In genomic region chr10:101566333-101567164, GRCh38 we compare ENCODE assay signal across 8 cellular contexts. TPM values are rescaled to one million over a fixed set of nuclear protein-coding genes. Genes with fewer than 3 reads are reported as not detected.
A peak's percentile ranks its signal among the peaks of the same experiment; 100 is the strongest.
DNase-seq lines count a peak whose midpoint lies in the region; ATAC-seq and TF ChIP-seq lines count a peak whose summit lies in the region.

No MANE protein-coding gene starts in this region.

- no peak overlapping the region for H3K4me3 ChIP-seq in BLaER1
- H3K4me3 ChIP-seq in HEK293 (ENCODE audit: low read depth, low read length) = no peak overlapping the region

- ATAC-seq in GM19023 (IDR thresholded peaks at IDR 0.05; ENCODE audit: unreplicated experiment) = no peak
- no peak for ATAC-seq in GM19351 (IDR thresholded peaks at IDR 0.05; ENCODE audit: unreplicated experiment)
- ATAC-seq in HG03460 (IDR thresholded peaks at IDR 0.05; ENCODE audit: unreplicated experiment) = no peak

- peak; percentile 58 for DNase-seq in astrocyte of the hippocampus (ENCODE audit: low read depth, low spot score)
- no peak for DNase-seq in mesothelial cell of epicardium (ENCODE audit: low spot score in 2 of 2, unreplicated experiment in 2 of 2)
- DNase-seq in cerebellar cortex (ENCODE audit: low spot score) = no peak

- peaks cover 92% of the 10 kb centered on the region for H3K27me3 Mint-ChIP-seq in mesothelial cell of epicardium (ENCODE audit: low read depth)

- peaks cover 38% of the 10 kb centered on the region for H3K4me1 ChIP-seq in BLaER1
- H3K4me1 ChIP-seq in HEK293 (ENCODE audit: control insufficient read depth, insufficient read depth, low read length) = peaks cover 3% of the 10 kb centered on the region

- H3K27ac ChIP-seq in BLaER1 (no peak overlapping the region), HEK293 (ENCODE audit: extremely low read depth, low read depth, low read length) (no peak overlapping the region)

- H3K9me3 ChIP-seq in BLaER1 (no peaks in the 10 kb centered on the region), HEK293 (ENCODE audit: control insufficient read depth, insufficient read depth, low read depth, low read length) (no peaks in the 10 kb centered on the region)

- no peaks in the 10 kb centered on the region for H3K9me3 Mint-ChIP-seq in mesothelial cell of epicardium

- POLR2A ChIA-PET in HEK293 (lab: Yijun Ruan, JAX) = no interaction called here

- CTCF ChIA-PET in HEK293 (lab: Yijun Ruan, JAX) = interaction anchor here (1.2 to 1.6 kb wide), 2 partner anchors 353 to 405 kb away, joined by 3 to 6 read pairs; no protein-coding TSS in a partner anchor

- TF ChIP-seq CTCF in HEK293 (tag by site-specific recombination; IDR thresholded peaks at IDR 0.05) (0 out of 2 replicates have a peak, but pooled peaks have one; percentile 45), mesothelial cell of epicardium (IDR thresholded peaks at IDR 0.05; ENCODE audit: unreplicated experiment) (no peak)

- H3K9ac ChIP-seq in BLaER1 = no peak overlapping the region

- peaks cover 17% of the 10 kb centered on the region for H3K4me1 Mint-ChIP-seq in mesothelial cell of epicardium

- H3K4me2 ChIP-seq in BLaER1 = peak overlapping the region; percentile 64

- no peaks in the 10 kb centered on the region for H4K20me1 ChIP-seq in BLaER1

- H3K36me3 Mint-ChIP-seq in mesothelial cell of epicardium = no peaks in the 10 kb centered on the region

- peak overlapping the region; percentile 35 for H3K4me3 Mint-ChIP-seq in mesothelial cell of epicardium

- peaks cover 44% of the 10 kb centered on the region for H3K27me3 ChIP-seq in BLaER1

- H3K36me3 ChIP-seq in BLaER1 (no peaks in the 10 kb centered on the region), HEK293 (ENCODE audit: control insufficient read depth in 2 of 2, insufficient read depth in 1 of 2, low read length in 2 of 2) (no peaks in the 10 kb centered on the region)

- no peak overlapping the region for H3K27ac Mint-ChIP-seq in mesothelial cell of epicardium

TF ChIP-seq in HEK293, 187 proteins besides CTCF, POLR2A, EP300 and RAD21 (continues in another document):
- TF ChIP-seq ZBTB20 (tag by site-specific recombination; IDR thresholded peaks at IDR 0.05) (no peak; the same call in 1 of the 2 replicates), GLIS2 (tag by site-specific recombination; IDR thresholded peaks at IDR 0.05) (peak; percentile 76), KLF17 (tag by site-specific recombination; IDR thresholded peaks at IDR 0.05) (peak; percentile 76), ZNF830 (tag by site-specific recombination; IDR thresholded peaks at IDR 0.05; ENCODE audit: low read depth) (no peak), ZNF558 (tag by site-specific recombination; IDR thresholded peaks at IDR 0.05) (no peak), ZNF610 (tag by site-specific recombination; IDR thresholded peaks at IDR 0.05; ENCODE audit: borderline replicate concordance) (no peak), ZNF548 (tag by site-specific recombination; IDR thresholded peaks at IDR 0.05) (no peak), ZNF785 (tag by site-specific recombination; IDR thresholded peaks at IDR 0.05) (no peak), MYNN (tag by site-specific recombination; IDR thresholded peaks at IDR 0.05; ENCODE audit: borderline replicate concordance) (no peak), RBAK (tag by site-specific recombination; IDR thresholded peaks at IDR 0.05) (no peak), ZNF76 (tag by site-specific recombination; IDR thresholded peaks at IDR 0.05; ENCODE audit: borderline replicate concordance, low read depth) (no peak; the same call in 1 of the 2 replicates), ZNF777 (tag by site-specific recombination; IDR thresholded peaks at IDR 0.05; ENCODE audit: borderline replicate concordance) (peak; percentile 89), ZIC2 (tag by site-specific recombination; IDR thresholded peaks at IDR 0.05) (peak; percentile 84), ZNF26 (tag by site-specific recombination; IDR thresholded peaks at IDR 0.05) (no peak), ZNF133 (tag by site-specific recombination; IDR thresholded peaks at IDR 0.05) (no peak), ZNF449 (tag by site-specific recombination; IDR thresholded peaks at IDR 0.05) (peak; percentile 72)
- TF ChIP-seq, protein P1, sequence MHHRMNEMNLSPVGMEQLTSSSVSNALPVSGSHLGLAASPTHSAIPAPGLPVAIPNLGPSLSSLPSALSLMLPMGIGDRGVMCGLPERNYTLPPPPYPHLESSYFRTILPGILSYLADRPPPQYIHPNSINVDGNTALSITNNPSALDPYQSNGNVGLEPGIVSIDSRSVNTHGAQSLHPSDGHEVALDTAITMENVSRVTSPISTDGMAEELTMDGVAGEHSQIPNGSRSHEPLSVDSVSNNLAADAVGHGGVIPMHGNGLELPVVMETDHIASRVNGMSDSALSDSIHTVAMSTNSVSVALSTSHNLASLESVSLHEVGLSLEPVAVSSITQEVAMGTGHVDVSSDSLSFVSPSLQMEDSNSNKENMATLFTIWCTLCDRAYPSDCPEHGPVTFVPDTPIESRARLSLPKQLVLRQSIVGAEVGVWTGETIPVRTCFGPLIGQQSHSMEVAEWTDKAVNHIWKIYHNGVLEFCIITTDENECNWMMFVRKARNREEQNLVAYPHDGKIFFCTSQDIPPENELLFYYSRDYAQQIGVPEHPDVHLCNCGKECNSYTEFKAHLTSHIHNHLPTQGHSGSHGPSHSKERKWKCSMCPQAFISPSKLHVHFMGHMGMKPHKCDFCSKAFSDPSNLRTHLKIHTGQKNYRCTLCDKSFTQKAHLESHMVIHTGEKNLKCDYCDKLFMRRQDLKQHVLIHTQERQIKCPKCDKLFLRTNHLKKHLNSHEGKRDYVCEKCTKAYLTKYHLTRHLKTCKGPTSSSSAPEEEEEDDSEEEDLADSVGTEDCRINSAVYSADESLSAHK (tag by site-specific recombination; IDR thresholded peaks at IDR 0.05) = 0 out of 2 replicates have a peak, but pooled peaks have one; percentile 76
- TF ChIP-seq, protein P2, sequence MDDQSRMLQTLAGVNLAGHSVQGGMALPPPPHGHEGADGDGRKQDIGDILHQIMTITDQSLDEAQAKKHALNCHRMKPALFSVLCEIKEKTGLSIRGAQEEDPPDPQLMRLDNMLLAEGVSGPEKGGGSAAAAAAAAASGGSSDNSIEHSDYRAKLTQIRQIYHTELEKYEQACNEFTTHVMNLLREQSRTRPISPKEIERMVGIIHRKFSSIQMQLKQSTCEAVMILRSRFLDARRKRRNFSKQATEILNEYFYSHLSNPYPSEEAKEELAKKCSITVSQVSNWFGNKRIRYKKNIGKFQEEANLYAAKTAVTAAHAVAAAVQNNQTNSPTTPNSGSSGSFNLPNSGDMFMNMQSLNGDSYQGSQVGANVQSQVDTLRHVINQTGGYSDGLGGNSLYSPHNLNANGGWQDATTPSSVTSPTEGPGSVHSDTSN (CRISPR knock-in tag; IDR thresholded peaks at IDR 0.05) = no peak
- TF ChIP-seq, protein P3, sequence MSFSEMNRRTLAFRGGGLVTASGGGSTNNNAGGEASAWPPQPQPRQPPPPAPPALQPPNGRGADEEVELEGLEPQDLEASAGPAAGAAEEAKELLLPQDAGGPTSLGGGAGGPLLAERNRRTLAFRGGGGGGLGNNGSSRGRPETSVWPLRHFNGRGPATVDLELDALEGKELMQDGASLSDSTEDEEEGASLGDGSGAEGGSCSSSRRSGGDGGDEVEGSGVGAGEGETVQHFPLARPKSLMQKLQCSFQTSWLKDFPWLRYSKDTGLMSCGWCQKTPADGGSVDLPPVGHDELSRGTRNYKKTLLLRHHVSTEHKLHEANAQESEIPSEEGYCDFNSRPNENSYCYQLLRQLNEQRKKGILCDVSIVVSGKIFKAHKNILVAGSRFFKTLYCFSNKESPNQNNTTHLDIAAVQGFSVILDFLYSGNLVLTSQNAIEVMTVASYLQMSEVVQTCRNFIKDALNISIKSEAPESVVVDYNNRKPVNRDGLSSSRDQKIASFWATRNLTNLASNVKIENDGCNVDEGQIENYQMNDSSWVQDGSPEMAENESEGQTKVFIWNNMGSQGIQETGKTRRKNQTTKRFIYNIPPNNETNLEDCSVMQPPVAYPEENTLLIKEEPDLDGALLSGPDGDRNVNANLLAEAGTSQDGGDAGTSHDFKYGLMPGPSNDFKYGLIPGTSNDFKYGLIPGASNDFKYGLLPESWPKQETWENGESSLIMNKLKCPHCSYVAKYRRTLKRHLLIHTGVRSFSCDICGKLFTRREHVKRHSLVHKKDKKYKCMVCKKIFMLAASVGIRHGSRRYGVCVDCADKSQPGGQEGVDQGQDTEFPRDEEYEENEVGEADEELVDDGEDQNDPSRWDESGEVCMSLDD (tag by site-specific recombination; IDR thresholded peaks at IDR 0.05) = no peak

RNA-seq across cellular contexts. Expression of gene POLL, which starts 21.5 kb away (rescaled TPM):
- total RNA-seq in mesothelial cell of epicardium = 44.5 to 47.3 TPM (median 46.6 TPM) in 3 replicates

RNA-seq across cellular contexts. Expression of gene DPCD, which starts 21.6 kb away (rescaled TPM):
- 23.0 to 23.8 TPM (median 23.0 TPM) in 3 replicates for total RNA-seq in mesothelial cell of epicardium
